8 cellular contexts compared by ENCODE assay signal in the genomic region with DNA sequence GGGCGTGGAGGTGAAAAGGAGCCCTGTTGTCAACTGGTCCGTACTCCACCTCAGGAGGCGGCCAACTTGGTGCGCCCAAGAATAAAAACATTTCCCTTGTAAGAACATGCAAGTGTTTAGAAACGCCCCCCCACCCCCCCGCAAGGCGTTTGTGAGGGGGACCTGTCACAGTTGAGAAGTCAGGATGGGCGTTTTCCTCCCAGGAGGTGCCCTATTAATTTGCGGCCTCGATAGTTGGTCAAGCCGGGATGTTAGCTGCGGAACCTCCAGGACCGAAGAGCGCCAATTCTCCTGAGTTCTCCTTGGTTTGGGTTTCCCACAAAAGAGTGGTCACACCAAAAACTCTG. TPM values are rescaled to one million over a fixed set of nuclear protein-coding genes. Genes with fewer than 3 reads are reported as not detected.
DNase-seq lines count a peak whose midpoint lies in the region; FAIRE-seq and TF ChIP-seq lines count a peak whose summit lies in the region.

No MANE protein-coding gene starts in this region.

- H3K4me3 ChIP-seq in DOHH2 (ENCODE audit: low read length) = peak overlapping the region; percentile 87
- H3K4me3 ChIP-seq in SJCRH30 = peak overlapping the region; percentile 95
- H3K4me3 ChIP-seq in ascending aorta = peak overlapping the region; percentile 77 to 79
- peak overlapping the region; percentile 55 to 91 (median 69) for H3K4me3 ChIP-seq in keratinocyte (ENCODE audit: control insufficient read depth in 2 of 3, extremely low read depth in 1 of 3, insufficient read depth in 2 of 3, low read depth in 1 of 3, low read length in 3 of 3)

- peak overlapping the region; percentile 93 for H2AFZ ChIP-seq in keratinocyte (ENCODE audit: control insufficient read depth, low read length)

- H3K79me2 ChIP-seq in DOHH2 (ENCODE audit: control insufficient read depth, low read length) = peaks cover 46% of the 10 kb centered on the region
- H3K79me2 ChIP-seq in keratinocyte (ENCODE audit: control insufficient read depth, insufficient read depth, low read length) = peaks cover 10% of the 10 kb centered on the region

- H4K20me1 ChIP-seq in DOHH2 (ENCODE audit: control insufficient read depth, insufficient read depth, low read depth, low read length) (no peaks in the 10 kb centered on the region; the same call in 1 of the 2 replicates), keratinocyte (ENCODE audit: control insufficient read depth, extremely low read depth, insufficient read depth, low read length) (no peaks in the 10 kb centered on the region)

- FAIRE-seq in keratinocyte (lab: Jason Lieb, UNC) = no peak

- peak overlapping the region; percentile 74 for H3K9ac ChIP-seq in keratinocyte (ENCODE audit: control insufficient read depth, extremely low read depth, insufficient read depth, low read length)

- no peak for TF ChIP-seq CTCF in DOHH2 (IDR thresholded peaks at IDR 0.05; ENCODE audit: low read depth, low read length, poor library complexity, severe bottlenecking)
- no peak for TF ChIP-seq CTCF in HFFc6 (IDR thresholded peaks at IDR 0.05)
- no peak for TF ChIP-seq CTCF in ascending aorta (IDR thresholded peaks at IDR 0.05)
- TF ChIP-seq CTCF in keratinocyte (optimal IDR thresholded peaks at IDR 0.05 in 1 of 3, IDR thresholded peaks at IDR 0.05 in 1 of 3, conservative IDR thresholded peaks at IDR 0.05 in 1 of 3; ENCODE audit: extremely low read depth in 1 of 3, insufficient read depth in 2 of 3, low read length in 3 of 3) = no peak

- H3K4me2 ChIP-seq in DOHH2 (ENCODE audit: low read length) (peak overlapping the region; percentile 90), keratinocyte (ENCODE audit: control insufficient read depth, extremely low read depth, insufficient read depth, low read depth, low read length) (peak overlapping the region; percentile 73)

- peak overlapping the region; percentile 97 for H3K27ac Mint-ChIP-seq in HFFc6

- H3K4me1 Mint-ChIP-seq in HFFc6 (ENCODE audit: low read depth) = peaks cover 29% of the 10 kb centered on the region

- H3F3A ChIP-seq in DOHH2 (ENCODE audit: control insufficient read depth, insufficient read depth) = peaks cover 9% of the 10 kb centered on the region

- peaks cover 1% of the 10 kb centered on the region for H3K27me3 Mint-ChIP-seq in HFFc6 (ENCODE audit: insufficient read depth)

- H3K4me1 ChIP-seq in DOHH2 (ENCODE audit: control insufficient read depth, low read length) = peaks cover 34% of the 10 kb centered on the region
- H3K4me1 ChIP-seq in SJCRH30 = no peaks in the 10 kb centered on the region
- H3K4me1 ChIP-seq in ascending aorta = peaks cover 3 to 16% of the 10 kb centered on the region in 2 donors
- peaks cover 18% of the 10 kb centered on the region for H3K4me1 ChIP-seq in keratinocyte (ENCODE audit: control insufficient read depth, extremely low read depth, insufficient read depth, low read length)

- H3K4me3 Mint-ChIP-seq in HFFc6 = peak overlapping the region; percentile 99

- H3K36me3 ChIP-seq in DOHH2 (ENCODE audit: control insufficient read depth, low read length) = peaks cover 24% of the 10 kb centered on the region
- H3K36me3 ChIP-seq in SJCRH30 = peaks cover 3% of the 10 kb centered on the region; the same call in 1 of the 2 replicates
- H3K36me3 ChIP-seq in ascending aorta = peaks cover 0 to 3% of the 10 kb centered on the region in 2 donors
- no peaks in the 10 kb centered on the region for H3K36me3 ChIP-seq in keratinocyte (ENCODE audit: control insufficient read depth in 2 of 2, extremely low read depth in 1 of 2, insufficient read depth in 2 of 2, low read length in 2 of 2)

- dilution Hi-C loops in keratinocyte (cut with MboI; ENCODE audit: extremely low pct_ligation_motif_present, low sequenced_read_pairs) = no loop called here

- no peaks in the 10 kb centered on the region for H3K9me1 ChIP-seq in keratinocyte (ENCODE audit: control insufficient read depth, extremely low read depth, insufficient read depth, low read length)

- DNase-seq in HFFc6 (no peak), SJCRH30 (no peak), ascending aorta (ENCODE audit: low spot score in 2 of 2) (peak; percentile 56 to 92), keratinocyte (ENCODE audit: low read depth, low spot score) (no peak), dermis blood vessel endothelial cell (no peak), NCI-H2171 treated with DMSO at 0.1 percent for 48 hours (lab: John Stamatoyannopoulos, UW) (no peak)
- peak; percentile 30 to 50 for DNase-seq in stimulated activated CD4-positive, alpha-beta T cell treated with anti-CD3 and anti-CD28 coated beads, Interleukin-4, amount 100 ng/mL, for 48 hours (ENCODE audit: low read depth in 2 of 2)

- H3K9me3 ChIP-seq in DOHH2 (ENCODE audit: control insufficient read depth, insufficient read depth, low read length) (no peaks in the 10 kb centered on the region), SJCRH30 (replicated peaks) (no peaks in the 10 kb centered on the region), ascending aorta (no peaks in the 10 kb centered on the region), keratinocyte (ENCODE audit: control insufficient read depth, low read depth, low read length) (no peaks in the 10 kb centered on the region)

- H3K27ac ChIP-seq in DOHH2 (ENCODE audit: low read depth, low read length) (peak overlapping the region; percentile 91), SJCRH30 (peak overlapping the region; percentile 66), ascending aorta (peak overlapping the region; percentile 92 to 97), keratinocyte (ENCODE audit: control insufficient read depth, insufficient read depth, low read length) (peak overlapping the region; percentile 69)

- intact Hi-C loops in ascending aorta (cut with DNase I) = loop anchor here (1.0 to 5.0 kb wide), 3 partner anchors 36 to 913 kb away; a partner anchor contains a TSS

- H3K9me3 Mint-ChIP-seq in HFFc6 = no peaks in the 10 kb centered on the region

- 0 out of 2 replicates have a peak, but pooled peaks cover 4% of the 10 kb centered on the region for H3K36me3 Mint-ChIP-seq in HFFc6 (ENCODE audit: low read depth)

- no peaks in the 10 kb centered on the region for H3K9me2 ChIP-seq in DOHH2 (replicated peaks; ENCODE audit: control insufficient read depth, low read length)

- H3K27me3 ChIP-seq in DOHH2 (ENCODE audit: control insufficient read depth, low read length) (no peaks in the 10 kb centered on the region), SJCRH30 (no peaks in the 10 kb centered on the region), ascending aorta (no peaks in the 10 kb centered on the region), keratinocyte (ENCODE audit: control insufficient read depth, extremely low read depth, insufficient read depth, low read length) (no peaks in the 10 kb centered on the region)

RNA-seq across cellular contexts. Expression of a gene that starts 0.7 kb away (rescaled TPM):
- 10 to 100 TPM in 5 of 6 experiments, 1 to 10 TPM in 1; 9.3 to 17.0 (median 14.2) TPM for total RNA-seq in HFFc6 (2021; fragmentation: NEBNext Ultra II Directional; extraction: Animal tissue kit (Norgen Biotek cat#: 25700))
- total RNA-seq in SJCRH30 (2014; rRNA removed; shearing (Covaris generic)) = 29.0 and 30.6 TPM in 2 replicates
- total RNA-seq in ascending aorta (9.3 TPM), dermis blood vessel endothelial cell (27.7 and 35.7 TPM in 2 replicates)
- 4.2 to 12.9 TPM (median 4.9 TPM) in 3 replicates for polyA plus RNA-seq in keratinocyte
- polyA plus RNA-seq in keratinocyte (2011; ENCODE audit: low read depth) = 0.49 TPM
- polyA plus RNA-seq in keratinocyte (2011; cell fraction: cytosol; rRNA removed) = 5.3 and 6.7 TPM in 2 replicates
- polyA plus RNA-seq in keratinocyte (2011; cell fraction: nucleus; rRNA removed) = 2.2 and 5.1 TPM in 2 replicates
- polyA plus RNA-seq in keratinocyte (2012; ENCODE audit: low replicate concordance) = 3.5 and 6.7 TPM in 2 replicates
- 0.39 to 1.1 TPM (median 0.89 TPM) in 3 replicates for polyA minus RNA-seq in keratinocyte
- polyA minus RNA-seq in keratinocyte (2011; cell fraction: cytosol; rRNA and poly(A)+ RNA removed) = not detected
- 0.53 and 1.7 TPM in 2 replicates for polyA minus RNA-seq in keratinocyte (2011; cell fraction: nucleus; rRNA and poly(A)+ RNA removed)

RNA-seq across cellular contexts. Expression of a gene that starts 28.8 kb away (rescaled TPM):
- not detected for total RNA-seq in HFFc6 (2021; fragmentation: NEBNext Ultra II Directional; extraction: Animal tissue kit (Norgen Biotek cat#: 25700))
- not detected in 2 replicates for total RNA-seq in SJCRH30 (2014; rRNA removed; shearing (Covaris generic))
- total RNA-seq in ascending aorta (2.3 TPM), dermis blood vessel endothelial cell (under 0.01 TPM in 1 of 2 replicates, not detected in the other)
- polyA plus RNA-seq in keratinocyte = not detected in 3 replicates
- not detected for polyA plus RNA-seq in keratinocyte (2011; ENCODE audit: low read depth)
- not detected in 2 replicates for polyA plus RNA-seq in keratinocyte (2011; cell fraction: cytosol; rRNA removed)
- not detected in 2 replicates for polyA plus RNA-seq in keratinocyte (2011; cell fraction: nucleus; rRNA removed)
- polyA plus RNA-seq in keratinocyte (2012; ENCODE audit: low replicate concordance) = not detected in 2 replicates
- not detected in 3 replicates for polyA minus RNA-seq in keratinocyte
- not detected for polyA minus RNA-seq in keratinocyte (2011; cell fraction: cytosol; rRNA and poly(A)+ RNA removed)
- not detected in 2 replicates for polyA minus RNA-seq in keratinocyte (2011; cell fraction: nucleus; rRNA and poly(A)+ RNA removed)

RNA-seq across cellular contexts. Expression of a gene that starts 35.9 kb away (rescaled TPM):
- total RNA-seq in HFFc6 (2021; fragmentation: NEBNext Ultra II Directional; extraction: Animal tissue kit (Norgen Biotek cat#: 25700)) = 100 to 1,000 TPM in 4 of 6 experiments, 10 to 100 TPM in 2; 53.0 to 130 (median 117) TPM
- 281 and 327 TPM in 2 replicates for total RNA-seq in SJCRH30 (2014; rRNA removed; shearing (Covaris generic))
- total RNA-seq in ascending aorta (36.1 TPM), dermis blood vessel endothelial cell (90.9 and 215 TPM in 2 replicates)
- 7.7 to 55.9 TPM (median 40.5 TPM) in 3 replicates for polyA plus RNA-seq in keratinocyte
- 34.5 TPM for polyA plus RNA-seq in keratinocyte (2011; ENCODE audit: low read depth)
- 13.5 and 18.7 TPM in 2 replicates for polyA plus RNA-seq in keratinocyte (2011; cell fraction: cytosol; rRNA removed)
- polyA plus RNA-seq in keratinocyte (2011; cell fraction: nucleus; rRNA removed) = 8.2 and 14.0 TPM in 2 replicates
- polyA plus RNA-seq in keratinocyte (2012; ENCODE audit: low replicate concordance) = 21.0 and 38.6 TPM in 2 replicates
- polyA minus RNA-seq in keratinocyte = 0.36 to 6.8 TPM (median 1.9 TPM) in 3 replicates
- 3.1 TPM for polyA minus RNA-seq in keratinocyte (2011; cell fraction: cytosol; rRNA and poly(A)+ RNA removed)
- polyA minus RNA-seq in keratinocyte (2011; cell fraction: nucleus; rRNA and poly(A)+ RNA removed) = 2.2 and 3.3 TPM in 2 replicates

Comparison
In these comparisons a context has a peak if more than half of its experiments do, and no peak if none do; other contexts are left out.
1. DNase-seq: peak in ascending aorta (2 of 2) and stimulated activated CD4-positive, alpha-beta T cell treated with anti-CD3 and anti-CD28 coated beads, Interleukin-4, amount 100 ng/mL, for 48 hours (2 of 2); none in HFFc6 (single experiment), SJCRH30 (0 of 2), keratinocyte (single experiment), dermis blood vessel endothelial cell (single experiment) and NCI-H2171 treated with DMSO at 0.1 percent for 48 hours (single experiment).
2. Peak in every context shown above with its lines, with median percentiles within 50 percentile points of each other: H3K27ac ChIP-seq and H3K4me3 ChIP-seq.